ENCODE assay signal across 9 cellular contexts in the genomic region with DNA sequence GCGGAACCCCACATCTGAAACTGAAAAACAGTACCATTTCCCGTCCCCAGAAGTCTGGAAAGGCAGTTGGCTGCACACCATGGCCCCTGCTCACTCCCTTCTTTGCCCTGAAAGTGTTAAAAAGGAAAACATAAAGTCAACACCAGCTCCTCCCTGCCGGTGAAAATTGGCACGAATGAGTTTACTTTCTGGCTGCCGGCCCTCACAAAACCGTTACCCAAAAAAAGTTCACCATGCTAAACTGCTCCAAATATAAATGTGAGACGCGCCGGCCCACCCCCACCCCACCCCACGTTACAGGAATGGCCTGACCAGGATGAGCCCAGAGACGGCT. TPM values are rescaled to one million over a fixed set of nuclear protein-coding genes. Genes with fewer than 3 reads are reported as not detected.
DNase-seq lines count a peak whose midpoint lies in the region; ATAC-seq, FAIRE-seq and TF ChIP-seq lines count a peak whose summit lies in the region.
"Had no signal": no experiment of that assay in that cellular context is flagged by ENCODE, and none has a peak within 500 bp of the region (broad histone marks: within the 10 kb centered on the region; RNA-seq: fewer than 3 reads in every experiment).

No MANE protein-coding gene starts in this region.

- CTCF ChIA-PET in HEK293 (lab: Yijun Ruan, JAX) = interaction anchor here (0.6 kb wide), 1 partner anchor 208 kb away, joined by 3 read pairs; no protein-coding TSS in a partner anchor

- H3K27me3 ChIP-seq in breast epithelium (no peaks in the 10 kb centered on the region), smooth muscle cell (ENCODE audit: low read depth) (no peaks in the 10 kb centered on the region), Karpas-422 (ENCODE audit: low read length) (no peaks in the 10 kb centered on the region)

- POLR2A ChIA-PET in HEK293 (lab: Yijun Ruan, JAX) = no interaction called here

- H3K4me1 ChIP-seq in HEK293 (ENCODE audit: control insufficient read depth, insufficient read depth, low read length) (peaks cover 14% of the 10 kb centered on the region), breast epithelium (peaks cover 0 to 7% of the 10 kb centered on the region in 2 donors), smooth muscle cell (ENCODE audit: low read depth) (peaks cover 20% of the 10 kb centered on the region), Karpas-422 (ENCODE audit: low read length) (no peaks in the 10 kb centered on the region)

- no peak for DNase-seq in breast epithelium (ENCODE audit: low spot score in 2 of 2)
- peak; percentile 1 for DNase-seq in kidney glomerular epithelial cell (lab: John Stamatoyannopoulos, UW)
- no peak for DNase-seq in smooth muscle cell (lab: John Stamatoyannopoulos, UW; ENCODE audit: unreplicated experiment)
- no peak for DNase-seq in HPDE6-E6E7 (ENCODE audit: extremely low spot score)
- DNase-seq in Karpas-422 = no peak
- DNase-seq in GM19239 (ENCODE audit: insufficient read length, low spot score) = no peak

- peaks cover 9% of the 10 kb centered on the region for H3F3A ChIP-seq in smooth muscle cell (ENCODE audit: low read depth)

- WGBS in smooth muscle cell (ENCODE audit: low lambda C conversion rate) = 26% methylated on average over 10 of the region's 11 CpGs

- H3K4me2 ChIP-seq in smooth muscle cell = peak overlapping the region; percentile 95
- no peak overlapping the region for H3K4me2 ChIP-seq in Karpas-422 (ENCODE audit: low read depth, low read length, poor library complexity, severe bottlenecking)

- peak overlapping the region; percentile 84 for H3K9ac ChIP-seq in smooth muscle cell (ENCODE audit: low read depth)
- no peak overlapping the region for H3K9ac ChIP-seq in Karpas-422 (ENCODE audit: low read length)

- H3K9me3 ChIP-seq in HEK293 (ENCODE audit: control insufficient read depth, insufficient read depth, low read depth, low read length) (no peaks in the 10 kb centered on the region), breast epithelium (no peaks in the 10 kb centered on the region), smooth muscle cell (replicated peaks; ENCODE audit: low read depth) (no peaks in the 10 kb centered on the region), Karpas-422 (ENCODE audit: low read length) (no peaks in the 10 kb centered on the region)

- H4K20me1 ChIP-seq in smooth muscle cell (ENCODE audit: low read depth) (peaks cover 54% of the 10 kb centered on the region), Karpas-422 (ENCODE audit: insufficient read depth, low read depth, low read length) (no peaks in the 10 kb centered on the region)

- ATAC-seq in GM19467 (IDR thresholded peaks at IDR 0.05; ENCODE audit: unreplicated experiment) = no peak

- peak overlapping the region; percentile 82; the same call in 1 of the 2 replicates for H3K27ac ChIP-seq in HEK293 (ENCODE audit: extremely low read depth, low read depth, low read length)
- H3K27ac ChIP-seq in breast epithelium = peak overlapping the region in 1 of 2 donors; percentile 91
- H3K27ac ChIP-seq in smooth muscle cell (ENCODE audit: low read depth) = no peak overlapping the region
- no peak overlapping the region for H3K27ac ChIP-seq in Karpas-422 (ENCODE audit: low read length)

- no peak overlapping the region for H2AFZ ChIP-seq in smooth muscle cell (ENCODE audit: low read depth)
- no peak overlapping the region for H2AFZ ChIP-seq in Karpas-422 (ENCODE audit: low read length)

- H3K79me2 ChIP-seq in smooth muscle cell (ENCODE audit: low read depth) (peaks cover 48% of the 10 kb centered on the region), Karpas-422 (ENCODE audit: low read length) (no peaks in the 10 kb centered on the region)

- no peaks in the 10 kb centered on the region for H3K9me2 ChIP-seq in Karpas-422 (replicated peaks; ENCODE audit: insufficient read depth, low read length)

- TF ChIP-seq POLR2A in breast epithelium (IDR thresholded peaks at IDR 0.05) = no peak

- intact Hi-C loops in breast epithelium (cut with DNase I; ENCODE audit: low total_unique reads) = no loop called here

- TF ChIP-seq CTCF in HEK293 (tag by site-specific recombination; IDR thresholded peaks at IDR 0.05) = no peak
- no peak for TF ChIP-seq CTCF in breast epithelium (IDR thresholded peaks at IDR 0.05)
- TF ChIP-seq CTCF in smooth muscle cell (IDR thresholded peaks at IDR 0.05; ENCODE audit: borderline replicate concordance, insufficient read depth, poor library complexity, severe bottlenecking) = no peak

- H3K36me3 ChIP-seq in HEK293 (ENCODE audit: control insufficient read depth in 2 of 2, insufficient read depth in 1 of 2, low read length in 2 of 2) (peaks cover 0 to 9% of the 10 kb centered on the region in 2 experiments; a peak in 1 of 3 replicates), breast epithelium (no peaks in the 10 kb centered on the region), smooth muscle cell (ENCODE audit: low read depth) (no peaks in the 10 kb centered on the region), Karpas-422 (ENCODE audit: insufficient read depth, low read length) (no peaks in the 10 kb centered on the region)

- peak overlapping the region; percentile 62 for H3K4me3 ChIP-seq in HEK293 (ENCODE audit: low read depth, low read length)
- H3K4me3 ChIP-seq in breast epithelium = peak overlapping the region; percentile 77 to 97 (median 84)
- peak overlapping the region; percentile 81 for H3K4me3 ChIP-seq in smooth muscle cell
- no peak overlapping the region for H3K4me3 ChIP-seq in Karpas-422 (ENCODE audit: low read length)

- FAIRE-seq in GM19239 (lab: Jason Lieb, UNC) = no peak
- FAIRE-seq: GM18507 had no signal

TF ChIP-seq in HEK293, 187 proteins besides CTCF, POLR2A, EP300 and RAD21:
- TF ChIP-seq ZNF654 (tag by site-specific recombination; IDR thresholded peaks at IDR 0.05; ENCODE audit: low read depth) (no peak), PRDM1 (tag by site-specific recombination; IDR thresholded peaks at IDR 0.05) (peak; percentile 37)

RNA-seq across cellular contexts. Expression of gene DIP2C, which starts 1.2 kb away (rescaled TPM):
- total RNA-seq in breast epithelium = 10 to 100 TPM; 17.1 to 48.2 (median 20.3) TPM
- 14.1 and 15.3 TPM in 2 replicates for total RNA-seq in smooth muscle cell
- 14.5 and 14.9 TPM in 2 replicates for polyA plus RNA-seq in smooth muscle cell
- total RNA-seq in Karpas-422 (2014; rRNA removed; shearing (Covaris generic); ENCODE audit: low replicate concordance) = 0.11 TPM in 1 of 2 replicates, not detected in the other

Comparison
In these comparisons a context has a peak if more than half of its experiments do, and no peak if none do; other contexts are left out.
1. RNA of gene DIP2C, which starts 1.2 kb away (total RNA-seq): 17.1 to 48.2 TPM in breast epithelium and 14.1 to 15.3 TPM in smooth muscle cell; 0.11 TPM in Karpas-422; every median in the first group is over 10 times any median in the second.